In genomic region chr16:3804426-3805016, GRCh38 we compare ENCODE assay signal across 1 cellular context.
TF ChIP-seq lines count a peak whose summit lies in the region.

No MANE protein-coding gene starts in this region.

TF ChIP-seq in K562, 482 proteins besides CTCF, POLR2A, EP300 and RAD21 (continued from another document):
- TF ChIP-seq ZBTB40 (IDR thresholded peaks at IDR 0.05) (peak; percentile 21; the same call in 1 of the 2 replicates), ZBTB40 (CRISPR knock-in tag; IDR thresholded peaks at IDR 0.05) (no peak), C11orf30 (IDR thresholded peaks at IDR 0.05; ENCODE audit: low read depth) (no peak), HDAC1 (IDR thresholded peaks at IDR 0.05) (0 out of 4 replicates have a peak, but pooled peaks of 1 of the 2 experiments have one; percentile 36), MXI1 (IDR thresholded peaks at IDR 0.05; ENCODE audit: low read depth, low read length) (no peak), CREBBP (IDR thresholded peaks at IDR 0.05; ENCODE audit: low read depth, low read length) (no peak), HNRNPH1 (optimal IDR thresholded peaks at IDR 0.05; ENCODE audit: low read depth, low read length) (no peak), REST (CRISPR knock-in tag; IDR thresholded peaks at IDR 0.05; ENCODE audit: low read depth) (no peak), FOXO4 (CRISPR knock-in tag; IDR thresholded peaks at IDR 0.05) (no peak), ELF1 (tag; IDR thresholded peaks at IDR 0.05) (no peak), ATF6 (CRISPR knock-in tag; IDR thresholded peaks at IDR 0.05) (no peak), KDM4B (IDR thresholded peaks at IDR 0.05; ENCODE audit: borderline replicate concordance in 2 of 2, low read depth in 1 of 2) (no peak), SOX6 (IDR thresholded peaks at IDR 0.05) (peak; percentile 59; the same call in 1 of the 2 replicates), SMARCE1 (IDR thresholded peaks at IDR 0.05) (no peak), HMBOX1 (IDR thresholded peaks at IDR 0.05) (peak; percentile 58; the same call in 1 of the 2 replicates), NR2C2 (CRISPR knock-in tag; IDR thresholded peaks at IDR 0.05) (no peak), NR2C2 (tag; IDR thresholded peaks at IDR 0.05) (0 out of 2 replicates have a peak, but pooled peaks have one; percentile 22), ESRRB (CRISPR knock-in tag; IDR thresholded peaks at IDR 0.05; ENCODE audit: borderline replicate concordance) (no peak), KAT2B (IDR thresholded peaks at IDR 0.05; ENCODE audit: low read depth, low read length) (no peak), MEIS2 (IDR thresholded peaks at IDR 0.05; ENCODE audit: partially characterized antibody) (peak; percentile 72), NR2C1 (IDR thresholded peaks at IDR 0.05) (peak; percentile 11; the same call in 1 of the 2 replicates), NR2C1 (tag; IDR thresholded peaks at IDR 0.05) (no peak), MAX (CRISPR knock-in tag; IDR thresholded peaks at IDR 0.05) (no peak), ZNF124 (CRISPR knock-in tag; IDR thresholded peaks at IDR 0.05) (no peak), HNRNPUL1 (IDR thresholded peaks at IDR 0.05; ENCODE audit: low read length) (no peak), ATF3 (IDR thresholded peaks at IDR 0.05) (0 out of 2 replicates have a peak, but pooled peaks have one; percentile 40), ATF3 (CRISPR knock-in tag; conservative IDR thresholded peaks at IDR 0.05) (no peak), FOXP1 (CRISPR knock-in tag; IDR thresholded peaks at IDR 0.05) (0 out of 2 replicates have a peak, but pooled peaks have one; percentile 49), PKNOX1 (IDR thresholded peaks at IDR 0.05) (peak; percentile 68), ATF7 (IDR thresholded peaks at IDR 0.05) (peak; percentile 63), TRIM24 (IDR thresholded peaks at IDR 0.05) (no peak), FOXA3 (CRISPR knock-in tag; conservative IDR thresholded peaks at IDR 0.05 in 1 of 2, IDR thresholded peaks at IDR 0.05 in 1 of 2) (peak; percentile 45 to 46; a peak in 3 of 4 replicates)
